24 cellular contexts compared by ENCODE assay signal in genomic region chr10:24437302-24437701, GRCh38.
"Had no signal": no experiment of that assay in that cellular context is flagged by ENCODE, and none has a peak within 500 bp of the region (broad histone marks: within the 10 kb centered on the region; RNA-seq: fewer than 3 reads in every experiment).

No MANE protein-coding gene starts in this region.

- H3K4me3 ChIP-seq: adrenal gland, ascending aorta, gastroesophageal sphincter, spleen had no signal

- H3K36me3 ChIP-seq: ascending aorta, brain microvascular endothelial cell, spleen had no signal

- H3K27ac ChIP-seq: adrenal gland, ascending aorta, brain microvascular endothelial cell, gastroesophageal sphincter, spleen, VCaP had no signal

- DNase-seq: activated CD4-positive, alpha-beta T cell treated with anti-CD3 and anti-CD28 coated beads, Interleukin-2, amount 50 U/mL, for 1 hour; activated CD4-positive, CD25-positive, alpha-beta regulatory T cell treated with anti-CD3 and anti-CD28 coated beads, Interleukin-2, amount 50 U/mL, for 72 hours; activated CD8-positive, alpha-beta T cell treated with anti-CD3 and anti-CD28 coated beads, Interleukin-2, amount 10 ng/mL, durations not matched to agents 7 days and 5 days; activated gamma-delta T cell treated with Interleukin-2 at 50 U/mL for 16 hours; adrenal gland; brain microvascular endothelial cell; central memory CD4-positive, alpha-beta T cell; dermis blood vessel endothelial cell; effector CD8-positive, alpha-beta T cell; head of caudate nucleus; hypothalamus; left cardiac atrium; nucleus accumbens; posterior cingulate gyrus; spleen; stimulated activated CD4-positive, alpha-beta T cell treated with anti-CD3 and anti-CD28 coated beads, Interleukin-4, amount 100 ng/mL, for 1 hour; stimulated activated naive CD4-positive, alpha-beta T cell had no signal

- H3K9me3 Mint-ChIP-seq: natural killer cell treated with Interleukin-12 subunit alpha and Interleukin-12 subunit beta and Interleukin-15 and Interleukin-18, amount 100 ng/mL, for 72 hours had no signal

- ATAC-seq: activated CD8-positive, alpha-beta T cell treated with anti-CD3 and anti-CD28 coated beads, Interleukin-2, amount 10 ng/mL, durations not matched to agents 7 days and 5 days; activated naive CD4-positive, alpha-beta T cell treated with anti-CD3 and anti-CD28 coated beads, Interleukin-2, amount 50 U/mL, for 72 hours; gastroesophageal sphincter; left cardiac atrium; natural killer cell treated with Interleukin-12 subunit alpha and Interleukin-12 subunit beta and Interleukin-15 and Interleukin-18, amount 100 ng/mL, for 72 hours had no signal

- H3K4me1 Mint-ChIP-seq: memory B cell had no signal

- H3K27ac Mint-ChIP-seq: activated CD8-positive, alpha-beta T cell treated with anti-CD3 and anti-CD28 coated beads, Interleukin-2, amount 10 ng/mL, durations not matched to agents 7 days and 5 days; activated naive CD4-positive, alpha-beta T cell treated with anti-CD3 and anti-CD28 coated beads, Interleukin-2, amount 50 U/mL, for 72 hours; activated T-helper 1 cell treated with anti-CD3 and anti-CD28 coated beads, Interleukin-12 subunit alpha, Interleukin-12 subunit beta, Interleukin-2, Interleukin-4 antibody, amounts not matched to agents 30 ng/mL and 10 ng/mL and 1 ng/mL, durations not matched to agents 14 hours and 24 hours and 36 hours; memory B cell; natural killer cell treated with Interleukin-12 subunit alpha and Interleukin-12 subunit beta and Interleukin-15 and Interleukin-18, amount 100 ng/mL, for 72 hours had no signal

- H3K4me3 Mint-ChIP-seq: activated CD8-positive, alpha-beta T cell treated with anti-CD3 and anti-CD28 coated beads, Interleukin-2, amount 10 ng/mL, durations not matched to agents 7 days and 5 days; activated T-helper 1 cell treated with anti-CD3 and anti-CD28 coated beads, Interleukin-12 subunit alpha, Interleukin-12 subunit beta, Interleukin-2, Interleukin-4 antibody, amounts not matched to agents 30 ng/mL and 10 ng/mL and 1 ng/mL, durations not matched to agents 14 hours and 24 hours and 36 hours; memory B cell; natural killer cell treated with Interleukin-12 subunit alpha and Interleukin-12 subunit beta and Interleukin-15 and Interleukin-18, amount 100 ng/mL, for 72 hours had no signal

- H3K36me3 Mint-ChIP-seq: memory B cell; natural killer cell treated with Interleukin-12 subunit alpha and Interleukin-12 subunit beta and Interleukin-15 and Interleukin-18, amount 100 ng/mL, for 72 hours had no signal

- H3K9me3 ChIP-seq: adrenal gland, ascending aorta, gastroesophageal sphincter, spleen had no signal

- H3K4me1 ChIP-seq: gastroesophageal sphincter, spleen had no signal

- H3K27me3 ChIP-seq: adrenal gland, ascending aorta, brain microvascular endothelial cell, gastroesophageal sphincter, spleen had no signal
